In genomic region chr15:45126535-45127158, GRCh38 we compare ENCODE assay signal across 8 cellular contexts. TPM values are rescaled to one million over a fixed set of nuclear protein-coding genes. Genes with fewer than 3 reads are reported as not detected.
DNase-seq lines count a peak whose midpoint lies in the region; TF ChIP-seq lines count a peak whose summit lies in the region.

No MANE protein-coding gene starts in this region.

- H3K36me3 ChIP-seq in OCI-LY3 (replicated peaks; ENCODE audit: low read depth, low read length) (no peaks in the 10 kb centered on the region), mammary epithelial cell (ENCODE audit: insufficient read depth, low read length) (no peaks in the 10 kb centered on the region)

- H3K4me3 Mint-ChIP-seq in neural crest cell = no peak overlapping the region
- H3K4me3 Mint-ChIP-seq in activated T-helper 2 cell treated with anti-CD3 and anti-CD28 coated beads, Interferon-gamma antibody, Interleukin-2, Interleukin-4, amounts not matched to agents 10 μg/mL and 5 μg/mL and 100 μg/mL, durations not matched to agents 14 hours and 24 hours and 36 hours (ENCODE audit: low read depth) = no peak overlapping the region

- CTCF ChIA-PET in mammary epithelial cell (lab: Charles Lee; ENCODE audit: low non-redundant PET) = interaction anchor here (0.5 to 1.1 kb wide), 9 partner anchors 9 to 389 kb away, joined by 3 to 8 read pairs (median 4); a partner anchor contains a TSS

- H3K4me1 Mint-ChIP-seq in neural crest cell = peaks cover 12% of the 10 kb centered on the region
- no peaks in the 10 kb centered on the region for H3K4me1 Mint-ChIP-seq in activated T-helper 2 cell treated with anti-CD3 and anti-CD28 coated beads, Interferon-gamma antibody, Interleukin-2, Interleukin-4, amounts not matched to agents 10 μg/mL and 5 μg/mL and 100 μg/mL, durations not matched to agents 14 hours and 24 hours and 36 hours (ENCODE audit: low read depth)

- H4K20me1 ChIP-seq in OCI-LY3 (ENCODE audit: insufficient read depth, low read length) (no peaks in the 10 kb centered on the region), mammary epithelial cell (ENCODE audit: insufficient read depth, low read length) (no peaks in the 10 kb centered on the region)

- H3K4me1 ChIP-seq in OCI-LY3 (ENCODE audit: low read length) (no peaks in the 10 kb centered on the region), mammary epithelial cell (ENCODE audit: insufficient read depth, low read length) (peaks cover 21% of the 10 kb centered on the region)

- no peak overlapping the region for H3K27ac ChIP-seq in OCI-LY3 (ENCODE audit: low read length)
- H3K27ac ChIP-seq in mammary epithelial cell (ENCODE audit: insufficient read depth, low read depth, low read length) = no peak overlapping the region

- peak; percentile 86 for TF ChIP-seq CTCF in OCI-LY3 (IDR thresholded peaks at IDR 0.05; ENCODE audit: low read depth, low read length)
- TF ChIP-seq CTCF in mammary epithelial cell (conservative IDR thresholded peaks at IDR 0.05 in 1 of 2, IDR thresholded peaks at IDR 0.05 in 1 of 2; ENCODE audit: extremely low read depth in 1 of 2, insufficient read depth in 1 of 2, low read depth in 1 of 2, low read length in 2 of 2) = peak; percentile 85 to 90
- TF ChIP-seq CTCF in neural crest cell (conservative IDR thresholded peaks at IDR 0.05) = peak; percentile 73

- intact Hi-C loops in mammary epithelial cell (cut with micrococcal nuclease) = loop anchor here (1.0 to 2.0 kb wide), 3 partner anchors 36 to 273 kb away; no protein-coding TSS in a partner anchor
- intact Hi-C loops in activated T-helper 2 cell treated with anti-CD3 and anti-CD28 coated beads, Interferon-gamma antibody, Interleukin-2, Interleukin-4, amounts not matched to agents 10 μg/mL and 5 μg/mL and 100 μg/mL, durations not matched to agents 14 hours and 24 hours and 36 hours (cut with micrococcal nuclease) = no loop called here

- H3K9ac ChIP-seq in OCI-LY3 (ENCODE audit: low read length) (no peak overlapping the region), mammary epithelial cell (ENCODE audit: insufficient read depth, low read length) (no peak overlapping the region)

- no peaks in the 10 kb centered on the region for H3K79me2 ChIP-seq in OCI-LY3 (ENCODE audit: low read length)
- no peaks in the 10 kb centered on the region for H3K79me2 ChIP-seq in mammary epithelial cell (ENCODE audit: insufficient read depth, low read length)

- no TSS peak for BruUV-seq in mammary epithelial cell (replicated peaks; lab: Mats Ljungman, UMichigan)

- no peak overlapping the region for H3K27ac Mint-ChIP-seq in neural crest cell (ENCODE audit: unreplicated experiment)
- H3K27ac Mint-ChIP-seq in activated T-helper 2 cell treated with anti-CD3 and anti-CD28 coated beads, Interferon-gamma antibody, Interleukin-2, Interleukin-4, amounts not matched to agents 10 μg/mL and 5 μg/mL and 100 μg/mL, durations not matched to agents 14 hours and 24 hours and 36 hours = no peak overlapping the region

- in situ Hi-C loops in ACHN (cut with HindIII; ENCODE audit: low pct_ligation_motif_present, low pct_unique_long_range_greater_than_20kb, low sequenced_read_pairs) (no loop called here), mammary epithelial cell (cut with MboI; ENCODE audit: low sequenced_read_pairs in 2 of 2) (loop anchor here in 1 of 2 donors (10.0 kb wide), 1 partner anchor 78 kb away; no protein-coding TSS in a partner anchor)

- dilution Hi-C loops in mammary epithelial cell (cut with HindIII; ENCODE audit: low sequenced_read_pairs) = no loop called here

- WGBS in mammary epithelial cell (ENCODE audit: low coverage, missing lambda C conversion rate) = 64% methylated on average over 2 of the region's 2 CpGs

- no peaks in the 10 kb centered on the region for H3K9me3 Mint-ChIP-seq in neural crest cell
- H3K9me3 Mint-ChIP-seq in activated T-helper 2 cell treated with anti-CD3 and anti-CD28 coated beads, Interferon-gamma antibody, Interleukin-2, Interleukin-4, amounts not matched to agents 10 μg/mL and 5 μg/mL and 100 μg/mL, durations not matched to agents 14 hours and 24 hours and 36 hours = no peaks in the 10 kb centered on the region

- no peak overlapping the region for H2AFZ ChIP-seq in OCI-LY3 (ENCODE audit: low read depth, low read length)
- no peak overlapping the region for H2AFZ ChIP-seq in mammary epithelial cell (ENCODE audit: low read depth, low read length)

- H3K27me3 ChIP-seq in OCI-LY3 (ENCODE audit: low read depth, low read length) = peaks cover 34% of the 10 kb centered on the region
- no peaks in the 10 kb centered on the region for H3K27me3 ChIP-seq in mammary epithelial cell (ENCODE audit: insufficient read depth, low read length)

- H3K9me3 ChIP-seq in OCI-LY3 (ENCODE audit: insufficient read depth, low read length) (no peaks in the 10 kb centered on the region), mammary epithelial cell (replicated peaks; ENCODE audit: insufficient read depth, low read length) (no peaks in the 10 kb centered on the region)

- H3K27me3 Mint-ChIP-seq in neural crest cell (ENCODE audit: low read depth) = peaks cover 93% of the 10 kb centered on the region
- peaks cover 59% of the 10 kb centered on the region for H3K27me3 Mint-ChIP-seq in activated T-helper 2 cell treated with anti-CD3 and anti-CD28 coated beads, Interferon-gamma antibody, Interleukin-2, Interleukin-4, amounts not matched to agents 10 μg/mL and 5 μg/mL and 100 μg/mL, durations not matched to agents 14 hours and 24 hours and 36 hours (ENCODE audit: low read depth)

- H3K4me3 ChIP-seq in OCI-LY3 (ENCODE audit: low read length) (no peak overlapping the region), mammary epithelial cell (replicated peaks in 1 of 3; ENCODE audit: insufficient read depth in 1 of 3, low read depth in 2 of 3, low read length in 3 of 3) (no peak overlapping the region)

- peak; percentile 48 for DNase-seq in ACHN
- peak; percentile 52 for DNase-seq in ELR (ENCODE audit: low read depth)
- peak; percentile 35 for DNase-seq in mammary epithelial cell
- DNase-seq in neural crest cell (ENCODE audit: low read depth, low spot score) = no peak
- no peak for DNase-seq in SHP77 treated with DMSO at 0.1 percent for 48 hours (lab: John Stamatoyannopoulos, UW)
- no peak for DNase-seq in NCI-H2081 treated with DMSO at 0.1 percent for 48 hours (lab: John Stamatoyannopoulos, UW)
- DNase-seq in activated T-helper 2 cell treated with anti-CD3 and anti-CD28 coated beads, Interferon-gamma antibody, Interleukin-2, Interleukin-4, amounts not matched to agents 10 μg/mL and 5 μg/mL and 100 μg/mL, durations not matched to agents 14 hours and 24 hours and 36 hours (ENCODE audit: low spot score) = no peak

- H3K4me2 ChIP-seq in OCI-LY3 (ENCODE audit: low read length) (no peak overlapping the region), mammary epithelial cell (ENCODE audit: insufficient read depth, low read depth, low read length) (no peak overlapping the region)

- H3K36me3 Mint-ChIP-seq in neural crest cell (ENCODE audit: low read depth) = no peaks in the 10 kb centered on the region
- H3K36me3 Mint-ChIP-seq in activated T-helper 2 cell treated with anti-CD3 and anti-CD28 coated beads, Interferon-gamma antibody, Interleukin-2, Interleukin-4, amounts not matched to agents 10 μg/mL and 5 μg/mL and 100 μg/mL, durations not matched to agents 14 hours and 24 hours and 36 hours (ENCODE audit: low read depth) = no peaks in the 10 kb centered on the region

RNA-seq across cellular contexts. Expression of gene DUOXA1, which starts 3.0 kb away (rescaled TPM):
- total RNA-seq in mammary epithelial cell (1 to 10 TPM; 1.8 to 5.5 TPM), neural crest cell (not detected in 2 replicates)
- polyA plus RNA-seq in mammary epithelial cell = 2.2 TPM
- polyA minus RNA-seq in mammary epithelial cell = not detected
- 0.21 TPM in 1 of 2 replicates, not detected in the other for total RNA-seq in activated T-helper 2 cell treated with anti-CD3 and anti-CD28 coated beads, Interferon-gamma antibody, Interleukin-2, Interleukin-4, amounts not matched to agents 10 μg/mL and 5 μg/mL and 100 μg/mL, durations not matched to agents 14 hours and 24 hours and 36 hours

RNA-seq across cellular contexts. Expression of gene DUOX1, which starts 3.1 kb away (rescaled TPM):
- total RNA-seq in mammary epithelial cell (10 to 100 TPM; 15.0 to 42.8 TPM), neural crest cell (not detected in 2 replicates)
- polyA plus RNA-seq in mammary epithelial cell = 10.5 TPM
- polyA minus RNA-seq in mammary epithelial cell = 25.9 TPM
- 0.37 and 0.50 TPM in 2 replicates for total RNA-seq in activated T-helper 2 cell treated with anti-CD3 and anti-CD28 coated beads, Interferon-gamma antibody, Interleukin-2, Interleukin-4, amounts not matched to agents 10 μg/mL and 5 μg/mL and 100 μg/mL, durations not matched to agents 14 hours and 24 hours and 36 hours

RNA-seq across cellular contexts. Expression of gene DUOXA2, which starts 12.5 kb away (rescaled TPM):
- total RNA-seq in mammary epithelial cell (not detected), neural crest cell (not detected in 2 replicates)
- not detected for polyA plus RNA-seq in mammary epithelial cell
- not detected for polyA minus RNA-seq in mammary epithelial cell
- total RNA-seq in activated T-helper 2 cell treated with anti-CD3 and anti-CD28 coated beads, Interferon-gamma antibody, Interleukin-2, Interleukin-4, amounts not matched to agents 10 μg/mL and 5 μg/mL and 100 μg/mL, durations not matched to agents 14 hours and 24 hours and 36 hours = not detected in 2 replicates

RNA-seq across cellular contexts. Expression of gene DUOX2, which starts 12.7 kb away (rescaled TPM):
- under 1 TPM; 0.24 to 0.33 TPM for total RNA-seq in mammary epithelial cell
- 0.06 TPM for polyA plus RNA-seq in mammary epithelial cell
- polyA minus RNA-seq in mammary epithelial cell = not detected
- total RNA-seq in neural crest cell = 0.02 TPM in 1 of 2 replicates, not detected in the other
- 0.02 TPM in 1 of 2 replicates, not detected in the other for total RNA-seq in activated T-helper 2 cell treated with anti-CD3 and anti-CD28 coated beads, Interferon-gamma antibody, Interleukin-2, Interleukin-4, amounts not matched to agents 10 μg/mL and 5 μg/mL and 100 μg/mL, durations not matched to agents 14 hours and 24 hours and 36 hours

Comparison
In these comparisons a context has a peak if more than half of its experiments do, and no peak if none do; other contexts are left out.
1. DNase-seq: peak in ACHN (single experiment), ELR (single experiment) and mammary epithelial cell (single experiment); none in neural crest cell (single experiment), SHP77 treated with DMSO at 0.1 percent for 48 hours (single experiment), NCI-H2081 treated with DMSO at 0.1 percent for 48 hours (single experiment) and activated T-helper 2 cell treated with anti-CD3 and anti-CD28 coated beads, Interferon-gamma antibody, Interleukin-2, Interleukin-4, amounts not matched to agents 10 μg/mL and 5 μg/mL and 100 μg/mL, durations not matched to agents 14 hours and 24 hours and 36 hours (single experiment).
2. RNA of gene DUOX1, which starts 3.1 kb away (total RNA-seq): 15.0 to 42.8 TPM in mammary epithelial cell; 0.37 to 0.50 TPM in activated T-helper 2 cell treated with anti-CD3 and anti-CD28 coated beads, Interferon-gamma antibody, Interleukin-2, Interleukin-4, amounts not matched to agents 10 μg/mL and 5 μg/mL and 100 μg/mL, durations not matched to agents 14 hours and 24 hours and 36 hours and not detected in neural crest cell; every median in the first group is over 10 times any median in the second.
3. Peak in every context shown above with its lines, with median percentiles within 50 percentile points of each other: CTCF ChIP-seq.